ENCODE assay signal across 8 cellular contexts in the genomic region with DNA sequence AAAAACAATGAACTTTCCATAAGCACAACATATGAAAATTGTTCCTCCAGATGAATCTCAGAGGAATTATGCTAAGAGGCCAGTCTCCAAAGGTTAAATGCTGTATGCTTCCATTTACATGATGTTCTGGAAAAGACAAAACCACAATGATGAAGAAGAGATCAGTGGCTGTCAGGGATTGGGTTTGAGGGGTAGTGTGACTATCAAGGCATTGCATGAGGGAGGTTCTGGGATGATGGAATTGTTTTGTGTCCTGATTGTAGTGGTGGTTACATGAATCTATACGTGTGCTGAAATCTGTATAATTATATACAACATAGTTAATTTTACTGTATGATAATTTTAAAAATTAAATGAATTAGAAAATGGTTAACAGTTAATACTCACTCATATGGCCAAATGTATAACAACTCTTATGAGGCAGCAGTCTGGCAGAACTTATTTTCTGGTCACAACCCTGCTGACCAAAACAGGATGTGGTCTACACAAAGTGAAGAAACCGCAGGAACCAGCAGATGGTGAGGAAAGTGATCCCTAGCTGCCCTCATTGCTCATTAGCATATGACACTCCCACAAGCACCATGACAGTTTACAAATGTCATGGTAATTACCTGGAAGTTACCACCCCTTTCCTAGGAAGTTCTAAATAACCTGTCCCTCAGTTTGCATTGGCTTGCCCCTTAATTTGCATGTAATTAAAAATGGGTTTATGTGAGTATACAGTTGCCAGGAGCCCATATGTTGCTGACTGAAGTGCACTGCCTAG. TPM values are rescaled to one million over a fixed set of nuclear protein-coding genes. Genes with fewer than 3 reads are reported as not detected.
DNase-seq lines count a peak whose midpoint lies in the region; ATAC-seq, FAIRE-seq and TF ChIP-seq lines count a peak whose summit lies in the region.

No MANE protein-coding gene starts in this region.

- no peak overlapping the region for H2AFZ ChIP-seq in osteoblast (ENCODE audit: low read length)

- H3K27ac Mint-ChIP-seq in T-cell, result no peak overlapping the region

- peaks cover 4% of the 10 kb centered on the region for H3K36me3 Mint-ChIP-seq in T-cell

- no peaks in the 10 kb centered on the region; the same call in 1 of the 2 replicates for H3K36me3 ChIP-seq in GM06990 (ENCODE audit: control insufficient read depth, insufficient read depth, low read length)
- no peaks in the 10 kb centered on the region for H3K36me3 ChIP-seq in bronchial epithelial cell (ENCODE audit: control insufficient read depth, insufficient read depth, low read length)
- no peaks in the 10 kb centered on the region for H3K36me3 ChIP-seq in osteoblast (ENCODE audit: insufficient read depth, low read length)

- H3K9me3 Mint-ChIP-seq in T-cell, result no peaks in the 10 kb centered on the region

- CTCF ChIA-PET in T-cell (lab: Charles Lee), result interaction anchor here (0.6 to 1.6 kb wide), 4 partner anchors 43 to 632 kb away, joined by 3 to 4 read pairs (median 4); no protein-coding TSS in a partner anchor

- TF ChIP-seq CTCF in GM06990 (IDR thresholded peaks at IDR 0.05; ENCODE audit: insufficient read depth, low read length, poor library complexity, severe bottlenecking) (no peak), bronchial epithelial cell (IDR thresholded peaks at IDR 0.05; ENCODE audit: insufficient read depth, low read length, severe bottlenecking) (no peak), osteoblast (IDR thresholded peaks at IDR 0.05; ENCODE audit: extremely low read depth, low read depth, low read length) (no peak)

- FAIRE-seq in bronchial epithelial cell (lab: Jason Lieb, UNC), result no peak

- no peaks in the 10 kb centered on the region for H3K9me3 ChIP-seq in osteoblast (ENCODE audit: low read depth, low read length)

- peaks cover 24 to 34% (median 33%) of the 10 kb centered on the region in 3 donors for H3K4me1 Mint-ChIP-seq in T-cell

- H3K27me3 Mint-ChIP-seq in T-cell, result no peaks in the 10 kb centered on the region

- H3K79me2 ChIP-seq in osteoblast (ENCODE audit: insufficient read depth, low read length), result no peaks in the 10 kb centered on the region

- peak overlapping the region; percentile 46 for H3K27ac ChIP-seq in osteoblast (ENCODE audit: low read depth, low read length)

- no peaks in the 10 kb centered on the region for H3K27me3 ChIP-seq in GM06990 (replicated peaks; ENCODE audit: control insufficient read depth, insufficient read depth, low read length)
- no peaks in the 10 kb centered on the region for H3K27me3 ChIP-seq in bronchial epithelial cell (ENCODE audit: control insufficient read depth, insufficient read depth, low read length)
- no peaks in the 10 kb centered on the region for H3K27me3 ChIP-seq in osteoblast (ENCODE audit: insufficient read depth, low read length)

- no peak overlapping the region for H3K4me2 ChIP-seq in osteoblast (ENCODE audit: insufficient read depth, low read length)

- DNase-seq in GM06990 (ENCODE audit: extremely low read depth, insufficient read length) (peak; percentile 43), HS-27A (ENCODE audit: low read depth) (peak; percentile 69), T-cell (peak in 30 of 34 experiments; percentile 14 to 63 (median 36)), bronchial epithelial cell (ENCODE audit: low read depth) (peak; percentile 81), osteoblast (ENCODE audit: insufficient read length, low spot score, missing footprints) (peak; percentile 57), ureter (ENCODE audit: low spot score) (no peak), cerebellar nuclear complex (lab: John Stamatoyannopoulos, UW) (no peak)

- H3K4me1 ChIP-seq in osteoblast (ENCODE audit: insufficient read depth, low read length), result peaks cover 12% of the 10 kb centered on the region

- H3K4me3 ChIP-seq in GM06990 (replicated peaks; ENCODE audit: low read depth, low read length) (no peak overlapping the region), bronchial epithelial cell (ENCODE audit: low read depth, low read length) (no peak overlapping the region), osteoblast (ENCODE audit: insufficient read depth, low read length) (no peak overlapping the region)

- ATAC-seq in GM21423 (IDR thresholded peaks at IDR 0.05; ENCODE audit: unreplicated experiment), result peak; percentile 85
- peak; percentile 63 to 89 (median 88) for ATAC-seq in T-cell (replicated peaks in 1 of 4)

- peak overlapping the region in 1 of 3 donors; percentile 19 for H3K4me3 Mint-ChIP-seq in T-cell

- no peaks in the 10 kb centered on the region for H4K20me1 ChIP-seq in osteoblast (ENCODE audit: insufficient read depth, low read length)

- POLR2A ChIA-PET in T-cell (lab: Charles Lee), result interaction anchor here (0.6 to 0.7 kb wide), 4 partner anchors 51 to 225 kb away, joined by 3 to 7 read pairs (median 4); no protein-coding TSS in a partner anchor

RNA-seq across cellular contexts. Expression of a gene that starts 31.9 kb away (rescaled TPM):
- 10 to 100 TPM; 56.7 to 68.7 (median 65.8) TPM for total RNA-seq in T-cell
- 18.7 and 19.7 TPM in 2 replicates for total RNA-seq in bronchial epithelial cell
- 23.0 and 30.0 TPM in 2 replicates for total RNA-seq in osteoblast
- total RNA-seq in ureter, result 83.9 TPM

RNA-seq across cellular contexts. Expression of a gene that starts 41.9 kb away (rescaled TPM):
- total RNA-seq in T-cell (10 to 100 TPM; 76.7 to 90.4 (median 79.9) TPM), bronchial epithelial cell (46.9 and 69.3 TPM in 2 replicates), osteoblast (150 and 154 TPM in 2 replicates), ureter (260 TPM)

RNA-seq across cellular contexts. Expression of a gene that starts 56.5 kb away (rescaled TPM):
- total RNA-seq in T-cell (under 1 TPM in 2 of 5 donors, not detected in 3; 0.09 to 0.58 TPM), bronchial epithelial cell (under 0.01 and 0.26 TPM in 2 replicates), osteoblast (under 0.01 TPM in 1 of 2 replicates, not detected in the other), ureter (3.6 TPM)

Comparison
In these comparisons a context has a peak if more than half of its experiments do, and no peak if none do; other contexts are left out.
1. DNase-seq: peak in GM06990 (single experiment), HS-27A (single experiment), T-cell (30 of 34), bronchial epithelial cell (single experiment) and osteoblast (single experiment); none in ureter (single experiment) and cerebellar nuclear complex (0 of 2).